In genomic region chr2:172442072-172442895, GRCh38 we compare ENCODE assay signal across 8 cellular contexts. TPM values are rescaled to one million over a fixed set of nuclear protein-coding genes. Genes with fewer than 3 reads are reported as not detected.
DNase-seq lines count a peak whose midpoint lies in the region; TF ChIP-seq lines count a peak whose summit lies in the region.

No MANE protein-coding gene starts in this region.

- DNase-seq in BJ (ENCODE audit: low read depth) (peak; percentile 83), LoVo (ENCODE audit: low spot score) (peak; percentile 98), activated T-cell treated with anti-CD3 and anti-CD28 coated beads for 48 hours (ENCODE audit: low read depth) (peak; percentile 56), glomerular visceral epithelial cell (ENCODE audit: extremely low spot score) (peak; percentile 94), NCI-H774 (lab: John Stamatoyannopoulos, UW) (no peak), Ammon's horn (ENCODE audit: low spot score) (no peak), SHP77 (lab: John Stamatoyannopoulos, UW) (no peak)
- peak; percentile 42 to 66 (median 50) for DNase-seq in stimulated activated CD4-positive, alpha-beta T cell treated with anti-CD3 and anti-CD28 coated beads, TNF-alpha, amount 100 ng/mL, for 24 hours (ENCODE audit: low read depth in 3 of 3)

- no peaks in the 10 kb centered on the region for H3K36me3 ChIP-seq in BJ (ENCODE audit: control insufficient read depth, insufficient read depth, low read length)

- CTCF ChIA-PET in BJ (lab: Yijun Ruan, JAX), result interaction anchor here (0.6 to 5.3 kb wide), 7 partner anchors 11 to 270 kb away, joined by 3 to 26 read pairs (median 4); partner anchors contain the start of gene ITGA6

- POLR2A ChIA-PET in BJ (lab: Charles Lee), result no interaction called here

- no peaks in the 10 kb centered on the region for H3K27me3 ChIP-seq in BJ (ENCODE audit: control insufficient read depth, insufficient read depth, low read length)

- TF ChIP-seq CTCF in BJ (IDR thresholded peaks at IDR 0.05; ENCODE audit: insufficient read depth, low read depth, low read length), result no peak

- no peak overlapping the region for H3K4me3 ChIP-seq in BJ (ENCODE audit: low read depth, low read length)

RNA-seq across cellular contexts. Expression of gene ITGA6, which starts 14.9 kb away (rescaled TPM):
- polyA plus RNA-seq in BJ (2011; rRNA removed), result 2.9 and 5.6 TPM in 2 replicates
- polyA minus RNA-seq in BJ (2011; rRNA and poly(A)+ RNA removed), result 5.4 and 7.5 TPM in 2 replicates

Comparison
In these comparisons a context has a peak if more than half of its experiments do, and no peak if none do; other contexts are left out.
1. DNase-seq: peak in BJ (single experiment), LoVo (single experiment), activated T-cell treated with anti-CD3 and anti-CD28 coated beads for 48 hours (single experiment), glomerular visceral epithelial cell (single experiment) and stimulated activated CD4-positive, alpha-beta T cell treated with anti-CD3 and anti-CD28 coated beads, TNF-alpha, amount 100 ng/mL, for 24 hours (3 of 3); none in NCI-H774 (single experiment), Ammon's horn (single experiment) and SHP77 (0 of 2).